ENCODE assay signal across 18 cellular contexts in genomic region chr6:131051316-131051715, GRCh38. TPM values are rescaled to one million over a fixed set of nuclear protein-coding genes. Genes with fewer than 3 reads are reported as not detected.
DNase-seq lines count a peak whose midpoint lies in the region; TF ChIP-seq lines count a peak whose summit lies in the region.
"Had no signal": no experiment of that assay in that cellular context is flagged by ENCODE, and none has a peak within 500 bp of the region (broad histone marks: within the 10 kb centered on the region; RNA-seq: fewer than 3 reads in every experiment).

No MANE protein-coding gene starts in this region.

- no peak overlapping the region for H2AFZ ChIP-seq in mesenchymal stem cell (ENCODE audit: low read depth, low read length)

- H4K91ac ChIP-seq in mesenchymal stem cell (ENCODE audit: low read length) = no peak overlapping the region

- no peak overlapping the region for H3K14ac ChIP-seq in mesenchymal stem cell (ENCODE audit: low read length in 2 of 2)

- no peak overlapping the region for H3K4me3 Mint-ChIP-seq in endothelial cell (ENCODE audit: unreplicated experiment)
- H3K4me3 Mint-ChIP-seq: CD4-positive, CD25-positive, alpha-beta regulatory T cell; CD8-positive, alpha-beta memory T cell; H9 had no signal

- H3K4me1 ChIP-seq in mesenchymal stem cell (ENCODE audit: control insufficient read depth, insufficient read depth, low read depth, low read length) (no peaks in the 10 kb centered on the region), left ventricle myocardium inferior (peaks cover 9% of the 10 kb centered on the region)
- H3K4me1 ChIP-seq: BE2C had no signal

- H3K27ac ChIP-seq in mesenchymal stem cell (ENCODE audit: low read length, poor library complexity, severe bottlenecking) (no peak overlapping the region), left ventricle myocardium inferior (replicated peaks) (no peak overlapping the region)
- H3K27ac ChIP-seq: HL-60 had no signal

- H3K9me3 ChIP-seq in mesenchymal stem cell (ENCODE audit: control insufficient read depth, low read length) = peaks cover 30% of the 10 kb centered on the region
- H3K9me3 ChIP-seq in left ventricle myocardium inferior (replicated peaks) = peaks cover 38% of the 10 kb centered on the region
- H3K9me3 ChIP-seq: BE2C had no signal

- H3K4me1 Mint-ChIP-seq in endothelial cell (ENCODE audit: unreplicated experiment) = peaks cover 16% of the 10 kb centered on the region
- H3K4me1 Mint-ChIP-seq: CD8-positive, alpha-beta memory T cell had no signal

- H2BK15ac ChIP-seq in mesenchymal stem cell (ENCODE audit: low read depth, poor library complexity, severe bottlenecking) = no peak overlapping the region

- H3K9me3 Mint-ChIP-seq in endothelial cell (ENCODE audit: unreplicated experiment) = peaks cover 12% of the 10 kb centered on the region

- H3K36me3 ChIP-seq in mesenchymal stem cell (ENCODE audit: control insufficient read depth in 1 of 2, insufficient read depth in 2 of 2, low read depth in 1 of 2, low read length in 2 of 2) = peaks cover 3 to 8% of the 10 kb centered on the region in 2 experiments
- H3K36me3 ChIP-seq in left ventricle myocardium inferior = peaks cover 25% of the 10 kb centered on the region
- H3K36me3 ChIP-seq: BE2C had no signal

- H2BK12ac ChIP-seq in mesenchymal stem cell (ENCODE audit: low read length in 2 of 2) = no peak overlapping the region

- H2BK120ac ChIP-seq in mesenchymal stem cell (ENCODE audit: low read depth, low read length) = no peak overlapping the region

- H2AK5ac ChIP-seq in mesenchymal stem cell (ENCODE audit: low read length, severe bottlenecking) = peak overlapping the region; percentile 54

- peaks cover 30% of the 10 kb centered on the region for H3K79me1 ChIP-seq in mesenchymal stem cell (replicated peaks; ENCODE audit: low read length, poor library complexity, severe bottlenecking)

- peak; percentile 73 for DNase-seq in SK-N-DZ (ENCODE audit: low spot score)
- DNase-seq in endothelial cell (ENCODE audit: low spot score) = no peak
- DNase-seq in mesenchymal stem cell = no peak
- DNase-seq in activated CD8-positive, alpha-beta memory T cell treated with anti-CD3 and anti-CD28 coated beads, Interleukin-2, amount 50 U/mL, for 4 hours = no peak
- DNase-seq in NCI-H1417 treated with DMSO at 0.1 percent for 48 hours (lab: John Stamatoyannopoulos, UW) = no peak
- DNase-seq in left ventricle myocardium inferior = no peak
- DNase-seq: ACHN; BE2C; C1 segment of cervical spinal cord; CD4-positive, CD25-positive, alpha-beta regulatory T cell; CD8-positive, alpha-beta memory T cell; COR-L47; DMS 273 treated with DMSO at 0.1 percent for 48 hours; DMS53; DND-41; H9 had no signal

- H3K27ac Mint-ChIP-seq in endothelial cell (ENCODE audit: unreplicated experiment) = peak overlapping the region; percentile 46
- H3K27ac Mint-ChIP-seq: CD4-positive, CD25-positive, alpha-beta regulatory T cell; CD8-positive, alpha-beta memory T cell had no signal

- no peak overlapping the region for H3K9ac ChIP-seq in mesenchymal stem cell (ENCODE audit: low read length)

- no peak overlapping the region for H2BK5ac ChIP-seq in mesenchymal stem cell (ENCODE audit: low read depth, low read length, poor library complexity, severe bottlenecking)

- H3K36me3 Mint-ChIP-seq in endothelial cell (ENCODE audit: low read depth, unreplicated experiment) = peaks cover 22% of the 10 kb centered on the region

- H3K4me3 ChIP-seq in mesenchymal stem cell (ENCODE audit: insufficient read depth in 1 of 2, low read depth in 1 of 2, low read length in 2 of 2) (no peak overlapping the region), left ventricle myocardium inferior (no peak overlapping the region)
- H3K4me3 ChIP-seq: GM12878 had no signal

- H3K27me3 ChIP-seq in mesenchymal stem cell (ENCODE audit: control insufficient read depth in 1 of 2, insufficient read depth in 1 of 2, low read length in 2 of 2) (no peaks in the 10 kb centered on the region), left ventricle myocardium inferior (ENCODE audit: low read depth) (no peaks in the 10 kb centered on the region)
- H3K27me3 ChIP-seq: BE2C had no signal

- peaks cover 7% of the 10 kb centered on the region for H3K27me3 Mint-ChIP-seq in endothelial cell (ENCODE audit: unreplicated experiment)

- no peak overlapping the region for H3K4ac ChIP-seq in mesenchymal stem cell (ENCODE audit: low read depth in 1 of 2, low read length in 2 of 2)

- WGBS in mesenchymal stem cell = 78% methylated on average over 1 of the region's 1 CpG

- no peak for TF ChIP-seq CTCF in endothelial cell (IDR thresholded peaks at IDR 0.05; ENCODE audit: unreplicated experiment)
- no peak for TF ChIP-seq CTCF in left ventricle myocardium inferior (IDR thresholded peaks at IDR 0.05; ENCODE audit: borderline replicate concordance)

- no peak overlapping the region for H4K8ac ChIP-seq in mesenchymal stem cell (ENCODE audit: low read length)

- H3K23ac ChIP-seq in mesenchymal stem cell (ENCODE audit: low read length in 2 of 2) = no peak overlapping the region

- intact Hi-C loops in left ventricle myocardium inferior (cut with micrococcal nuclease) = no loop called here

- no peak overlapping the region for H3K4me2 ChIP-seq in mesenchymal stem cell (ENCODE audit: low read length, poor library complexity, severe bottlenecking)

- no peak overlapping the region for H3K18ac ChIP-seq in mesenchymal stem cell (ENCODE audit: low read depth in 1 of 2, low read length in 2 of 2)

RNA-seq across cellular contexts. Expression of gene EPB41L2, which starts 11.7 kb away (rescaled TPM):
- 13.6 and 15.4 TPM in 2 replicates for polyA plus RNA-seq in SK-N-DZ (2014; cell fraction: cytosol; rRNA removed)
- 45.1 and 84.9 TPM in 2 replicates for polyA plus RNA-seq in SK-N-DZ (2014; cell fraction: nucleus; rRNA removed)
- total RNA-seq in endothelial cell (ENCODE audit: unreplicated experiment) (314 TPM), left ventricle myocardium inferior (70.8 TPM)
- 50.3 TPM for polyA plus RNA-seq in mesenchymal stem cell (2013, experiment 1 of 2)
- 49.4 TPM for polyA plus RNA-seq in mesenchymal stem cell (2013, experiment 2 of 2)
